Comparison of ENCODE assay signal across 17 cellular contexts in genomic region chr6:41037107-41037900, GRCh38. TPM values are rescaled to one million over a fixed set of nuclear protein-coding genes. Genes with fewer than 3 reads are reported as not detected.
DNase-seq lines count a peak whose midpoint lies in the region; ATAC-seq and TF ChIP-seq lines count a peak whose summit lies in the region.
"Had no signal": no experiment of that assay in that cellular context is flagged by ENCODE, and none has a peak within 500 bp of the region (broad histone marks: within the 10 kb centered on the region; RNA-seq: fewer than 3 reads in every experiment).

No MANE protein-coding gene starts in this region.

- ATAC-seq in activated CD8-positive, alpha-beta T cell treated with anti-CD3 and anti-CD28 coated beads, Interleukin-2, amount 10 ng/mL, durations not matched to agents 7 days and 5 days: no peak
- ATAC-seq: left ventricle myocardium superior had no signal

- TF ChIP-seq POLR2A in esophagus squamous epithelium (IDR thresholded peaks at IDR 0.05): no peak

- TF ChIP-seq CTCF in esophagus squamous epithelium (IDR thresholded peaks at IDR 0.05): peak in 1 of 6 experiments; percentile 10

- no peaks in the 10 kb centered on the region for H3K9me3 ChIP-seq in esophagus squamous epithelium
- H3K9me3 ChIP-seq: thyroid gland had no signal

- H3K36me3 Mint-ChIP-seq in activated CD8-positive, alpha-beta T cell treated with anti-CD3 and anti-CD28 coated beads, Interleukin-2, amount 10 ng/mL, durations not matched to agents 7 days and 5 days (ENCODE audit: low read depth): no peaks in the 10 kb centered on the region

- DNase-seq in amniotic epithelial cell (ENCODE audit: low read depth) (peak; percentile 71), esophagus squamous epithelium (lab: John Stamatoyannopoulos, UW) (no peak), occipital lobe (lab: John Stamatoyannopoulos, UW) (peak; percentile 36)
- DNase-seq in activated CD8-positive, alpha-beta T cell treated with anti-CD3 and anti-CD28 coated beads, Interleukin-2, amount 10 ng/mL, durations not matched to agents 7 days and 5 days: no peak
- DNase-seq in activated T-cell treated with anti-CD3 and anti-CD28 coated beads, Interleukin-2, amount 50 U/mL, for 48 hours: no peak
- DNase-seq: activated CD4-positive, alpha-beta T cell treated with anti-CD3 and anti-CD28 coated beads for 48 hours; central memory CD4-positive, alpha-beta T cell; effector CD8-positive, alpha-beta T cell; foreskin melanocyte; left ventricle myocardium superior; NCI-H2029; NCI-H748 treated with DMSO at 0.1 percent for 48 hours; stimulated activated CD4-positive, alpha-beta T cell treated with anti-CD3 and anti-CD28 coated beads, Interleukin-4, amount 100 ng/mL, for 4 hours; thyroid gland had no signal

- intact Hi-C loops in esophagus squamous epithelium (cut with DNase I): no loop called here

- H3K4me1 Mint-ChIP-seq in activated CD8-positive, alpha-beta T cell treated with anti-CD3 and anti-CD28 coated beads, Interleukin-2, amount 10 ng/mL, durations not matched to agents 7 days and 5 days (ENCODE audit: low read depth): peaks cover 12% of the 10 kb centered on the region

- H3K27me3 Mint-ChIP-seq in activated CD8-positive, alpha-beta T cell treated with anti-CD3 and anti-CD28 coated beads, Interleukin-2, amount 10 ng/mL, durations not matched to agents 7 days and 5 days (ENCODE audit: low read depth): no peaks in the 10 kb centered on the region

- no peak overlapping the region for H3K4me3 ChIP-seq in esophagus squamous epithelium
- H3K4me3 ChIP-seq: skin epidermis, thyroid gland had no signal

- H3K9me3 Mint-ChIP-seq in activated CD8-positive, alpha-beta T cell treated with anti-CD3 and anti-CD28 coated beads, Interleukin-2, amount 10 ng/mL, durations not matched to agents 7 days and 5 days (ENCODE audit: insufficient read depth): no peaks in the 10 kb centered on the region

- WGBS in esophagus squamous epithelium, 2 donors: 39 to 54% methylated on average over 12 to 13 of the region's 13 CpGs

- no peak overlapping the region for H3K27ac Mint-ChIP-seq in activated CD8-positive, alpha-beta T cell treated with anti-CD3 and anti-CD28 coated beads, Interleukin-2, amount 10 ng/mL, durations not matched to agents 7 days and 5 days

- POLR2A ChIA-PET in activated CD8-positive, alpha-beta T cell treated with anti-CD3 and anti-CD28 coated beads, Interleukin-2, amount 10 ng/mL, durations not matched to agents 7 days and 5 days (lab: Charles Lee): interaction anchor here (1.0 to 1.1 kb wide), 2 partner anchors 9 kb away, joined by 3 read pairs; no protein-coding TSS in a partner anchor

- CTCF ChIA-PET in activated CD8-positive, alpha-beta T cell treated with anti-CD3 and anti-CD28 coated beads, Interleukin-2, amount 10 ng/mL, durations not matched to agents 7 days and 5 days (lab: Charles Lee): interaction anchor here (1.0 to 6.6 kb wide), 9 partner anchors 9 to 251 kb away, joined by 3 to 130 read pairs (median 4); partner anchors contain the start of genes NFYA and OARD1

- no peak overlapping the region for H3K4me3 Mint-ChIP-seq in activated CD8-positive, alpha-beta T cell treated with anti-CD3 and anti-CD28 coated beads, Interleukin-2, amount 10 ng/mL, durations not matched to agents 7 days and 5 days

- no peaks in the 10 kb centered on the region for H3K27me3 ChIP-seq in esophagus squamous epithelium
- H3K27me3 ChIP-seq: thyroid gland had no signal

- peak overlapping the region in 3 of 4 donors; percentile 42 to 64 (median 57) for H3K27ac ChIP-seq in esophagus squamous epithelium
- H3K27ac ChIP-seq: parathyroid adenoma, thyroid gland had no signal

- peaks cover 4 to 44% (median 5%) of the 10 kb centered on the region in 3 donors for H3K4me1 ChIP-seq in esophagus squamous epithelium
- H3K4me1 ChIP-seq: parathyroid adenoma had no signal

- H3K36me3 ChIP-seq in esophagus squamous epithelium: no peaks in the 10 kb centered on the region
- H3K36me3 ChIP-seq: thyroid gland had no signal

RNA-seq across cellular contexts. Expression of gene UNC5CL, which starts 1.7 kb away (rescaled TPM):
- 1 to 10 TPM in 2 of 4 donors, under 1 TPM in 2; 0.42 to 1.2 (median 0.81) TPM for total RNA-seq in esophagus squamous epithelium
- 0.16 TPM for total RNA-seq in occipital lobe
- 1 to 10 TPM; 1.1 TPM for total RNA-seq in activated CD8-positive, alpha-beta T cell treated with anti-CD3 and anti-CD28 coated beads, Interleukin-2, amount 10 ng/mL, durations not matched to agents 7 days and 5 days

RNA-seq across cellular contexts. Expression of gene TSPO2, which starts 5.0 kb away (rescaled TPM):
- total RNA-seq in esophagus squamous epithelium (not detected), occipital lobe (not detected)
- total RNA-seq in activated CD8-positive, alpha-beta T cell treated with anti-CD3 and anti-CD28 coated beads, Interleukin-2, amount 10 ng/mL, durations not matched to agents 7 days and 5 days: not detected
- total RNA-seq: left ventricle myocardium superior, RPMI7951, thyroid gland had no signal

RNA-seq across cellular contexts. Expression of gene APOBEC2, which starts 15.7 kb away (rescaled TPM):
- total RNA-seq in esophagus squamous epithelium (1 to 10 TPM in 1 of 4 donors, not detected in 3; 2.2 TPM), occipital lobe (0.62 TPM)
- not detected for total RNA-seq in activated CD8-positive, alpha-beta T cell treated with anti-CD3 and anti-CD28 coated beads, Interleukin-2, amount 10 ng/mL, durations not matched to agents 7 days and 5 days
- total RNA-seq: RPMI7951, thyroid gland had no signal

RNA-seq across cellular contexts. Expression of gene OARD1, which starts 34.9 kb away (rescaled TPM):
- total RNA-seq in esophagus squamous epithelium: 10 to 100 TPM in 3 of 4 donors, 1 to 10 TPM in 1; 8.6 to 30.0 (median 16.1) TPM
- total RNA-seq in occipital lobe: 15.8 TPM
- 10 to 100 TPM; 30.2 to 31.9 TPM for total RNA-seq in activated CD8-positive, alpha-beta T cell treated with anti-CD3 and anti-CD28 coated beads, Interleukin-2, amount 10 ng/mL, durations not matched to agents 7 days and 5 days

RNA-seq across cellular contexts. Expression of gene NFYA, which starts 35.5 kb away (rescaled TPM):
- total RNA-seq in esophagus squamous epithelium: 10 to 100 TPM in 3 of 4 donors, 1 to 10 TPM in 1; 9.0 to 16.4 (median 14.0) TPM
- total RNA-seq in occipital lobe: 40.4 TPM
- 10 to 100 TPM; 32.3 to 32.5 TPM for total RNA-seq in activated CD8-positive, alpha-beta T cell treated with anti-CD3 and anti-CD28 coated beads, Interleukin-2, amount 10 ng/mL, durations not matched to agents 7 days and 5 days

Comparison
In these comparisons a context has a peak if more than half of its experiments do, and no peak if none do; other contexts are left out.
1. DNase-seq: peak in amniotic epithelial cell (single experiment) and occipital lobe (single experiment); none in esophagus squamous epithelium (single experiment), activated CD8-positive, alpha-beta T cell treated with anti-CD3 and anti-CD28 coated beads, Interleukin-2, amount 10 ng/mL, durations not matched to agents 7 days and 5 days (single experiment) and activated T-cell treated with anti-CD3 and anti-CD28 coated beads, Interleukin-2, amount 50 U/mL, for 48 hours (0 of 2).